ENCODE assay signal across 9 cellular contexts in the genomic region with DNA sequence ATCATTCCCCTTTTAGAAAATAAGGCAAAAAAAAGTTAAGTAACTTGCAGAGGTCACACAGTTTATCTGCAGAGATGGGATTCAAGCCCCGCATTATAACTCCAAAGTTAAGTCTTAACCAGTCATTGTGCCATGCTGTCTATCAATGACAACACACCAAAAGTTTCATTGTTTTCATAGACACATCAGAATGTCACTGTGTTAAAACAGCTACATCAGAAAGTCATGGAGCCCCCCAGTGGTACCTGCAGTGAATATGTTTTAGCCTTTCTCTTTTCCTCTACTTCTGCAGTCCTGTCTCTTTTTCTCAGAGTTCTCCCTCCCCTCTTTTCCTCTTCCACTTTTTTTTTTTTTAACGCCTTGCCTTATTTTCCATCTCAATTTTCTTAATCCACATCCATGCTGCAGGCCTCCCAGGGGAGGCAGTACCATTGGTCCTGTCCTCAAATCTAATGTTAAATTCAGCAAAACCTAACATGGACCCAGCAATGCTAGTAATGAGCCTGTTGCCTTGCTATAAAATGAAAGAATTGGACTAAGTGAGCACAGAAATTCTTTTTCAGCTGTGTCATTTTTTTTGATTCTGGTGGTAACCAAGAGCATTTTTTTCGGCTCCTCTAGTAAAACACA. TPM values are rescaled to one million over a fixed set of nuclear protein-coding genes. Genes with fewer than 3 reads are reported as not detected.
DNase-seq lines count a peak whose midpoint lies in the region; ATAC-seq, FAIRE-seq and TF ChIP-seq lines count a peak whose summit lies in the region.
"Had no signal": no experiment of that assay in that cellular context is flagged by ENCODE, and none has a peak within 500 bp of the region (broad histone marks: within the 10 kb centered on the region; RNA-seq: fewer than 3 reads in every experiment).

No MANE protein-coding gene starts in this region.

- H3K9me1 ChIP-seq in K562 (ENCODE audit: control insufficient read depth, insufficient read depth, low read length) = no peaks in the 10 kb centered on the region

- no peak overlapping the region for H3K27ac Mint-ChIP-seq in HFFc6
- H3K27ac Mint-ChIP-seq: T-helper 1 cell treated with Interleukin-12 subunit alpha and Interleukin-12 subunit beta and Interleukin-4 antibody, amounts not matched to agents 30 μg/mL and 1 μg/mL, for 36 hours had no signal

- H3K27ac ChIP-seq in K562 (ENCODE audit: extremely low read depth, low read depth, low read length) (no peak overlapping the region), mesendoderm (ENCODE audit: low read depth, low read length) (no peak overlapping the region)

- peaks cover 20% of the 10 kb centered on the region for H3K27me3 Mint-ChIP-seq in HFFc6 (ENCODE audit: insufficient read depth)

- H4K5ac ChIP-seq in mesendoderm (ENCODE audit: low read length) = no peak overlapping the region

- intact Hi-C loops in K562 (cut with micrococcal nuclease) = loop anchor here (1.0 to 2.0 kb wide), 2 partner anchors 37 to 279 kb away; no protein-coding TSS in a partner anchor

- no peaks in the 10 kb centered on the region for H3K9me3 ChIP-seq in K562 (replicated peaks; ENCODE audit: control insufficient read depth, insufficient read depth, low read depth, low read length)

- no peaks in the 10 kb centered on the region for H3K36me3 Mint-ChIP-seq in HFFc6 (ENCODE audit: low read depth)

- in situ Hi-C loops in G401 (cut with HindIII; ENCODE audit: low sequenced_read_pairs) (no loop called here), K562 (cut with MboI) (no loop called here)

- H2BK15ac ChIP-seq in mesendoderm (replicated peaks; ENCODE audit: low read depth) = no peak overlapping the region

- peaks cover 40 to 42% of the 10 kb centered on the region in 2 experiments for H3K27me3 ChIP-seq in K562 (ENCODE audit: control insufficient read depth in 2 of 2, insufficient read depth in 2 of 2, low read length in 2 of 2)
- peaks cover 3% of the 10 kb centered on the region for H3K27me3 ChIP-seq in mesendoderm (ENCODE audit: insufficient read depth, low read length, poor library complexity)

- H3K4me2 ChIP-seq in K562 (ENCODE audit: insufficient read depth, low read length) = no peak overlapping the region
- H3K4me2 ChIP-seq in mesendoderm (ENCODE audit: low read length) = no peak overlapping the region

- H3K23ac ChIP-seq in mesendoderm (ENCODE audit: low read length) = no peak overlapping the region

- H3K79me2 ChIP-seq in K562 (ENCODE audit: control insufficient read depth, insufficient read depth, low read length) = no peaks in the 10 kb centered on the region
- H3K79me2 ChIP-seq in mesendoderm (ENCODE audit: control insufficient read depth, insufficient read depth, low read length) = no peaks in the 10 kb centered on the region

- no peaks in the 10 kb centered on the region for H3K9me3 Mint-ChIP-seq in HFFc6
- H3K9me3 Mint-ChIP-seq: T-helper 1 cell treated with Interleukin-12 subunit alpha and Interleukin-12 subunit beta and Interleukin-4 antibody, amounts not matched to agents 30 μg/mL and 1 μg/mL, for 36 hours had no signal

- H2BK120ac ChIP-seq in mesendoderm (ENCODE audit: low read depth, low read length) = no peak overlapping the region

- TF ChIP-seq EP300 in K562 (IDR thresholded peaks at IDR 0.05; ENCODE audit: low read length) = no peak

- no peak overlapping the region for H4K8ac ChIP-seq in mesendoderm (ENCODE audit: low read depth, low read length)

- no peak overlapping the region for H2AFZ ChIP-seq in K562 (ENCODE audit: low read depth, low read length)

- H3K18ac ChIP-seq in mesendoderm (ENCODE audit: low read length) = no peak overlapping the region

- H3K4me1 ChIP-seq in K562 (replicated peaks in 1 of 2; ENCODE audit: control insufficient read depth in 2 of 2, insufficient read depth in 2 of 2, low read length in 2 of 2) = peaks cover 0 to 15% of the 10 kb centered on the region in 2 experiments; a peak in 2 of 5 replicates
- H3K4me1 ChIP-seq in mesendoderm (ENCODE audit: control insufficient read depth, low read depth, low read length) = no peaks in the 10 kb centered on the region

- no peak overlapping the region for H3K9ac ChIP-seq in K562 (ENCODE audit: insufficient read depth in 1 of 2, low read depth in 2 of 2, low read length in 2 of 2)
- H3K9ac ChIP-seq in mesendoderm (ENCODE audit: low read length) = no peak overlapping the region

- no peak overlapping the region for H3K4me3 ChIP-seq in K562
- H3K4me3 ChIP-seq in mesendoderm (ENCODE audit: low read length) = no peak overlapping the region

- POLR2A ChIA-PET in K562 (lab: Yijun Ruan, JAX) = interaction anchor here (0.6 to 1.5 kb wide), 4 partner anchors 9 to 178 kb away, joined by 3 to 4 read pairs (median 4); no protein-coding TSS in a partner anchor

- H3K4me1 Mint-ChIP-seq in HFFc6 (ENCODE audit: low read depth) = peaks cover 5% of the 10 kb centered on the region; the same call in 1 of the 2 replicates

- no TSS peak for BruUV-seq in K562 (replicated peaks; lab: Mats Ljungman, UMichigan)

- TF ChIP-seq CTCF in HFFc6 (IDR thresholded peaks at IDR 0.05) (peak; percentile 69), K562 (IDR thresholded peaks at IDR 0.05 in 2 of 3, conservative IDR thresholded peaks at IDR 0.05 in 1 of 3; ENCODE audit: insufficient read depth in 2 of 3, low read depth in 1 of 3, low read length in 3 of 3) (peak; percentile 64 to 83 (median 77))

- H3K36me3 ChIP-seq in K562 (ENCODE audit: control insufficient read depth, insufficient read depth, low read length) (no peaks in the 10 kb centered on the region), mesendoderm (ENCODE audit: control insufficient read depth, insufficient read depth, low read length) (no peaks in the 10 kb centered on the region)

- no peak overlapping the region for H2AK5ac ChIP-seq in mesendoderm (ENCODE audit: low read length)

- H2BK5ac ChIP-seq in mesendoderm (ENCODE audit: low read length) = no peak overlapping the region

- peak; percentile 87 for ATAC-seq in K562
- ATAC-seq in HG03521 (IDR thresholded peaks at IDR 0.05; ENCODE audit: unreplicated experiment) = no peak
- ATAC-seq in HG02884 (IDR thresholded peaks at IDR 0.05; ENCODE audit: unreplicated experiment) = no peak

- DNase-seq in G401 (ENCODE audit: low spot score) (peak; percentile 77), HFFc6 (no peak), NCI-H2227 treated with DMSO at 0.1 percent for 48 hours (lab: John Stamatoyannopoulos, UW) (peak; percentile 30), K562 (ENCODE audit: extremely low read depth in 1 of 4, low spot score in 3 of 4) (peak; percentile 29 to 67 (median 45)), mesendoderm (peak; percentile 51), NCI-H226 (no peak)

- peak; percentile 74 to 87 for TF ChIP-seq RAD21 in K562 (CRISPR knock-in tag; conservative IDR thresholded peaks at IDR 0.05 in 1 of 2, IDR thresholded peaks at IDR 0.05 in 1 of 2)

- H4K20me1 ChIP-seq in K562 (replicated peaks; ENCODE audit: control insufficient read depth, insufficient read depth, low read length) = no peaks in the 10 kb centered on the region

- H3K56ac ChIP-seq in mesendoderm (ENCODE audit: low read length) = no peak overlapping the region

- peak; percentile 74 for FAIRE-seq in K562 (lab: Jason Lieb, UNC)

- H3K79me1 ChIP-seq in mesendoderm (ENCODE audit: low read length) = no peaks in the 10 kb centered on the region

- H3K4me3 Mint-ChIP-seq in HFFc6 = no peak overlapping the region
- H3K4me3 Mint-ChIP-seq: T-helper 1 cell treated with Interleukin-12 subunit alpha and Interleukin-12 subunit beta and Interleukin-4 antibody, amounts not matched to agents 30 μg/mL and 1 μg/mL, for 36 hours had no signal

- CTCF ChIA-PET in K562 (lab: Yijun Ruan, JAX; ENCODE audit: low intra/inter-chr PET ratio) = interaction anchor here (0.6 to 2.5 kb wide), 4 partner anchors 216 to 281 kb away, joined by 3 to 25 read pairs (median 5); no protein-coding TSS in a partner anchor

- no peak overlapping the region for H3K4ac ChIP-seq in mesendoderm (ENCODE audit: low read depth, low read length)

- WGBS in K562 (ENCODE audit: insufficient coverage, low coverage, missing lambda C conversion rate) = 4% methylated on average over 3 of the region's 3 CpGs
- WGBS in mesendoderm (ENCODE audit: extremely low coverage, insufficient coverage, low lambda C conversion rate) = no CpG with 5 or more reads among the region's 3 CpGs

- TF ChIP-seq POLR2A in K562 (conservative IDR thresholded peaks at IDR 0.05) = no peak

TF ChIP-seq in K562, 482 proteins besides CTCF, POLR2A, EP300 and RAD21 (continues in another document):
- TF ChIP-seq, protein P1, sequence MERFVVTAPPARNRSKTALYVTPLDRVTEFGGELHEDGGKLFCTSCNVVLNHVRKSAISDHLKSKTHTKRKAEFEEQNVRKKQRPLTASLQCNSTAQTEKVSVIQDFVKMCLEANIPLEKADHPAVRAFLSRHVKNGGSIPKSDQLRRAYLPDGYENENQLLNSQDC (CRISPR knock-in tag; IDR thresholded peaks at IDR 0.05) = 0 out of 2 replicates have a peak, but pooled peaks have one; percentile 2

RNA-seq across cellular contexts. Expression of a gene that starts 3.8 kb away (rescaled TPM):
- 1.0 TPM in 1 of 2 replicates, not detected in the other for total RNA-seq in G401 (2014; rRNA removed; shearing (Covaris generic))
- under 1 TPM; 0.27 to 0.51 (median 0.40) TPM for total RNA-seq in HFFc6 (2021; fragmentation: NEBNext Ultra II Directional; extraction: Animal tissue kit (Norgen Biotek cat#: 25700))
- total RNA-seq in K562 (2011; cell fraction: chromatin; rRNA removed; ENCODE audit: low replicate concordance) = 0.23 and 0.28 TPM in 2 replicates
- total RNA-seq in K562 (2011; cell fraction: nucleolus; rRNA removed) = 0.17 TPM in 1 of 2 replicates, not detected in the other
- total RNA-seq in K562 (2011; cell fraction: nucleoplasm; rRNA removed) = 0.44 TPM in 1 of 2 replicates, not detected in the other
- total RNA-seq in K562 (2014; rRNA removed) (0.04 and 0.14 TPM in 2 replicates), K562 (2014; rRNA removed; fragmentation: Illumina TruSeq; extraction: Trizol) (0.15 and 0.32 TPM in 2 replicates), K562 (2015; rRNA removed; fragmentation: Illumina TruSeq; extraction: Trizol) (0.07 TPM in 1 of 2 replicates, not detected in the other), K562 (2021) (0.13 and 0.20 TPM in 2 replicates)
- polyA plus RNA-seq in K562 (2011; rRNA removed) (0.08 and 0.54 TPM in 2 replicates), K562 (2014; fragmentation: Illumina TruSeq; extraction: Trizol) (0.03 and 0.07 TPM in 2 replicates), K562 (2014; fragmentation: Nextera tagmentation; extraction: Ambion mirVana) (under 1 TPM in 1 of 2 experiments, not detected in 1; 0.11 TPM), K562 (2014; rRNA removed) (0.03 TPM in 1 of 2 replicates, not detected in the other)
- 0.03 and 0.33 TPM in 2 replicates for polyA plus RNA-seq in K562 (2011; cell fraction: cytosol; rRNA removed)
- polyA plus RNA-seq in K562 (2011; cell fraction: nucleus; rRNA removed) = 0.10 and 0.27 TPM in 2 replicates
- 0.07 and 0.47 TPM in 2 replicates for polyA plus RNA-seq in K562 (2012)
- polyA minus RNA-seq in K562 (2011; rRNA and poly(A)+ RNA removed) = 0.30 and 1.0 TPM in 2 replicates
- polyA minus RNA-seq in K562 (2011; cell fraction: cytosol; rRNA and poly(A)+ RNA removed) = 0.38 TPM in 1 of 2 replicates, not detected in the other
- polyA minus RNA-seq in K562 (2011; cell fraction: nucleus; rRNA and poly(A)+ RNA removed) = 0.11 and 0.27 TPM in 2 replicates
- polyA plus RNA-seq in mesendoderm (2013, experiment 1 of 2) = 1.8 TPM
- 2.1 TPM for polyA plus RNA-seq in mesendoderm (2013, experiment 2 of 2)

Comparison
In these comparisons a context has a peak if more than half of its experiments do, and no peak if none do; other contexts are left out.
1. DNase-seq: peak in G401 (single experiment), NCI-H2227 treated with DMSO at 0.1 percent for 48 hours (single experiment), K562 (4 of 4) and mesendoderm (single experiment); none in HFFc6 (single experiment) and NCI-H226 (single experiment).